ENCODE assay signal across 8 cellular contexts in the genomic region with DNA sequence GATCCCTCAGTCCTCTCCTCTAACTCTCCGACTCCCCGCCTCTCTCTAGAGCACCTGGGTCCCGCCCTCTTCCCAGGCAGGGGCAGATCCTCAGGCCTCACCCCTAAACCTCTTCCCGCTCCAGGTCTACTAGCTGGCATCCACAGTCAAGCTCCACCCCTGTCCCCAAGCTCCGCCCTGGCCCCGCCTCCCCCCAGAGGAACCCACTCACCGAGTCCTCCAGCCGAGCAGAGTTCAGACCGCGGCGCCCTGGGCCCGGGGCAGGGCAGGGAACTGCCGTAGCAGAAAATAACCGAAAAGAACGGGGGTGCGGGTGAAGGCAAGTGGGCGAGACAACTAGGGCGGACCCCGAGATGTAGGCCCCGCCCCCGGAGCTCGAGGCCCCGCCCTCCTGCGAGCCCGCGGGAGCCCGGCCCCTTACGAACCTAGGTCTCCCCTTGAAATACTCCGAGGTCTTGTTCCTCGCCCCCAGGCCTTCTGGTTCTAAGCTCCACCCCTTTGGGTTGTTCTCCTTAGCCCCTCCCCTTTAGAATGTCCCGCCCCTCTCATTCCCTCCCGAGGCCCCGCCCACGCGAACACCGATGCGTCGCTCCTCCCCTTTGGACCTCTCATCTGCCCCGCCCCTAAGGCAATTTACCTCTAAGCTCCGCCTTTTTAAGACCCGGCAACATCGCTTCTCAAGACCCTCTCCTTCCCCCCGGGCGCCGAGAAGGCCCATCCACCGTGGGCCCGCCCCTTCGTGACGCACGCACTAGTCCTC. TPM values are rescaled to one million over a fixed set of nuclear protein-coding genes. Genes with fewer than 3 reads are reported as not detected.
DNase-seq lines count a peak whose midpoint lies in the region; ATAC-seq, FAIRE-seq and TF ChIP-seq lines count a peak whose summit lies in the region.

Gene GGN (minus strand): TSS at position 485 of the 760 bp plus-strand sequence. CDS start 773 bp downstream, outside the sequence.

- no peak for TF ChIP-seq CTCF in LNCaP clone FGC (IDR thresholded peaks at IDR 0.05; ENCODE audit: control insufficient read depth, extremely low read depth, insufficient read depth)
- TF ChIP-seq CTCF in foreskin keratinocyte (conservative IDR thresholded peaks at IDR 0.05) = no peak
- no peak for TF ChIP-seq CTCF in neural cell (IDR thresholded peaks at IDR 0.05; ENCODE audit: poor library complexity, severe bottlenecking)

- no peak for TF ChIP-seq EP300 in neural cell (conservative IDR thresholded peaks at IDR 0.05; ENCODE audit: poor library complexity, severe bottlenecking)

- H3K9ac ChIP-seq in neural cell (ENCODE audit: low read length) = peak within 1 kb of the TSS; percentile 100

- H3K4me3 ChIP-seq in LNCaP clone FGC (ENCODE audit: low read depth, low read length) = peak within 1 kb of the TSS; percentile 48
- H3K4me3 ChIP-seq in SJCRH30 = peak within 1 kb of the TSS; percentile 62
- H3K4me3 ChIP-seq in neural cell (ENCODE audit: low read length) = peak within 1 kb of the TSS; percentile 98

- no peaks in the 10 kb centered on the region for H3K9me2 ChIP-seq in neural cell (ENCODE audit: insufficient read depth, low read length)

- DNase-seq in GM18507 (ENCODE audit: extremely low spot score, insufficient read length, low read depth) (peak; percentile 74), LNCaP clone FGC (ENCODE audit: low read depth) (no peak), SJCRH30 (peak; percentile 97 to 98), activated gamma-delta T cell treated with Interleukin-2 at 50 U/mL for 16 hours (peak; percentile 66), foreskin keratinocyte (peak; percentile 88 to 96)
- peak; percentile 74 for DNase-seq in stimulated activated naive CD4-positive, alpha-beta T cell treated with Interleukin-2 at 50 U/mL for 16 hours (lab: John Stamatoyannopoulos, UW)

- H3K4me1 ChIP-seq in SJCRH30 = no peaks in the 10 kb centered on the region
- H3K4me1 ChIP-seq in foreskin keratinocyte = peaks cover 2% of the 10 kb centered on the region

- H3K27ac ChIP-seq in SJCRH30 (peak within 1 kb of the TSS; percentile 30; the same call in 1 of the 2 replicates), foreskin keratinocyte (no peak within 1 kb of the TSS), neural cell (ENCODE audit: low read length) (peak within 1 kb of the TSS; percentile 100)

- H2AFZ ChIP-seq in neural cell (ENCODE audit: low read depth, low read length) = peak within 1 kb of the TSS; percentile 62

- H3K36me3 ChIP-seq in SJCRH30 (peaks cover 28% of the 10 kb centered on the region), neural cell (ENCODE audit: insufficient read depth, low read length) (peaks cover 2% of the 10 kb centered on the region)

- peak within 1 kb of the TSS; percentile 65 for H3K4me2 ChIP-seq in neural cell (ENCODE audit: low read length)

- ATAC-seq in foreskin keratinocyte (peak; percentile 81), GM19397 (IDR thresholded peaks at IDR 0.05; ENCODE audit: unreplicated experiment) (no peak)

- H3K27me3 ChIP-seq in SJCRH30 = no peaks in the 10 kb centered on the region
- H3K27me3 ChIP-seq in foreskin keratinocyte = no peaks in the 10 kb centered on the region
- no peaks in the 10 kb centered on the region for H3K27me3 ChIP-seq in neural cell (ENCODE audit: insufficient read depth, low read depth, low read length)

- H3K9me3 ChIP-seq in SJCRH30 (replicated peaks) = no peaks in the 10 kb centered on the region
- H3K9me3 ChIP-seq in neural cell (ENCODE audit: low read length) = no peaks in the 10 kb centered on the region

- peaks cover 14% of the 10 kb centered on the region for H3K79me2 ChIP-seq in neural cell (replicated peaks; ENCODE audit: insufficient read depth, low read length)

- H3F3A ChIP-seq in neural cell (ENCODE audit: insufficient read depth, low read length, poor library complexity, severe bottlenecking) = no peaks in the 10 kb centered on the region

- FAIRE-seq in GM18507 (lab: Jason Lieb, UNC) = peak; percentile 76

- H4K20me1 ChIP-seq in neural cell (ENCODE audit: insufficient read depth) = no peaks in the 10 kb centered on the region

- no peak for TF ChIP-seq RAD21 in neural cell (conservative IDR thresholded peaks at IDR 0.05)

TF ChIP-seq in neural cell, 6 proteins besides CTCF, POLR2A, EP300 and RAD21:
- TF ChIP-seq REST (IDR thresholded peaks at IDR 0.05; ENCODE audit: borderline replicate concordance) = peak; percentile 36
- TF ChIP-seq EZH2 (IDR thresholded peaks at IDR 0.05; ENCODE audit: borderline replicate concordance, insufficient read depth, low read length, poor library complexity, severe bottlenecking) = no peak

RNA-seq across cellular contexts. Expression of gene GGN, which starts in this region (rescaled TPM):
- total RNA-seq in SJCRH30 (2014; rRNA removed; shearing (Covaris generic)) = 0.23 and 0.59 TPM in 2 replicates
- 0.42 and 0.58 TPM in 2 replicates for total RNA-seq in foreskin keratinocyte
- 0.33 and 0.71 TPM in 2 replicates for polyA plus RNA-seq in foreskin keratinocyte
- 0.21 and 0.28 TPM in 2 replicates for polyA plus RNA-seq in neural cell
- 1.2 and 2.9 TPM in 2 replicates for polyA minus RNA-seq in neural cell

Comparison
In these comparisons a context has a peak if more than half of its experiments do, and no peak if none do; other contexts are left out.
1. Peak in DNase-seq, H3K4me3 ChIP-seq and H3K27ac ChIP-seq in SJCRH30; RNA of the gene not detected or under 1 TPM.
2. Peak in DNase-seq and ATAC-seq in foreskin keratinocyte; RNA of the gene not detected or under 1 TPM.
3. H3K4me3 ChIP-seq: peak in every context shown above with its lines; median percentile 98 in neural cell; 62 in SJCRH30; 48 in LNCaP clone FGC.